In genomic region chr18:52620926-52621439, GRCh38 we compare ENCODE assay signal across 1 cellular context.
TF ChIP-seq lines count a peak whose summit lies in the region.

No MANE protein-coding gene starts in this region.

TF ChIP-seq in HepG2, 621 proteins besides CTCF, POLR2A, EP300 and RAD21 (continued from another document):
- no peak for TF ChIP-seq PAF1 (CRISPR knock-in tag; IDR thresholded peaks at IDR 0.05)
- TF ChIP-seq AKAP8 (CRISPR knock-in tag; IDR thresholded peaks at IDR 0.05) = no peak
- no peak for TF ChIP-seq RARG (CRISPR knock-in tag; IDR thresholded peaks at IDR 0.05; ENCODE audit: low read depth)
- TF ChIP-seq CBFB (CRISPR knock-in tag; IDR thresholded peaks at IDR 0.05) = no peak
